Comparison of ENCODE assay signal across 11 cellular contexts in genomic region chr1:116777831-116778830, GRCh38. TPM values are rescaled to one million over a fixed set of nuclear protein-coding genes. Genes with fewer than 3 reads are reported as not detected.
A peak's percentile ranks its signal among the peaks of the same experiment; 100 is the strongest.
DNase-seq lines count a peak whose midpoint lies in the region; ATAC-seq lines count a peak whose summit lies in the region.
"Had no signal": no experiment of that assay in that cellular context is flagged by ENCODE, and none has a peak within 500 bp of the region (broad histone marks: within the 10 kb centered on the region; RNA-seq: fewer than 3 reads in every experiment).

No MANE protein-coding gene starts in this region.

- peaks cover 40% of the 10 kb centered on the region for H3K36me3 Mint-ChIP-seq in activated T-cell treated with anti-CD3 and anti-CD28 coated beads, Interleukin-2, amount 50 U/mL, for 24 hours (ENCODE audit: low read depth)
- peaks cover 44% of the 10 kb centered on the region for H3K36me3 Mint-ChIP-seq in effector memory CD8-positive, alpha-beta T cell (ENCODE audit: insufficient read depth)

- in situ Hi-C loops in G401 (cut with HindIII; ENCODE audit: low sequenced_read_pairs), result no loop called here

- H3K9me3 Mint-ChIP-seq in activated T-cell treated with anti-CD3 and anti-CD28 coated beads, Interleukin-2, amount 50 U/mL, for 24 hours, result peaks cover 2% of the 10 kb centered on the region
- H3K9me3 Mint-ChIP-seq in effector memory CD8-positive, alpha-beta T cell, result no peaks in the 10 kb centered on the region

- no peaks in the 10 kb centered on the region for H3K27me3 Mint-ChIP-seq in activated T-cell treated with anti-CD3 and anti-CD28 coated beads, Interleukin-2, amount 50 U/mL, for 24 hours
- no peaks in the 10 kb centered on the region for H3K27me3 Mint-ChIP-seq in effector memory CD8-positive, alpha-beta T cell

- H3K27ac Mint-ChIP-seq in activated T-cell treated with anti-CD3 and anti-CD28 coated beads, Interleukin-2, amount 50 U/mL, for 24 hours, result peak overlapping the region; percentile 90
- peak overlapping the region in 1 of 2 donors; percentile 22 for H3K27ac Mint-ChIP-seq in effector memory CD8-positive, alpha-beta T cell

- peak overlapping the region; percentile 56 for H3K4me3 Mint-ChIP-seq in activated T-cell treated with anti-CD3 and anti-CD28 coated beads, Interleukin-2, amount 50 U/mL, for 24 hours
- H3K4me3 Mint-ChIP-seq in effector memory CD8-positive, alpha-beta T cell, result peak overlapping the region; percentile 4 to 26

- DNase-seq in activated T-cell treated with anti-CD3 and anti-CD28 coated beads, Interleukin-2, amount 50 U/mL, for 24 hours, result no peak
- no peak for DNase-seq in activated T-cell treated with anti-CD3 and anti-CD28 coated beads, Interleukin-2, amount 50 U/mL, for 1 hour
- DNase-seq in NCI-H69 (lab: John Stamatoyannopoulos, UW) (peak; percentile 14), stromal cell of bone marrow (ENCODE audit: low read depth) (peak; percentile 78), G401 (ENCODE audit: low spot score) (no peak), hippocampal formation (lab: John Stamatoyannopoulos, UW) (no peak), Kasumi-1 (lab: John Stamatoyannopoulos, UW) (no peak)
- no peak for DNase-seq in effector memory CD8-positive, alpha-beta T cell
- DNase-seq: aorta; kidney; stimulated activated CD4-positive, alpha-beta T cell treated with anti-CD3 and anti-CD28 coated beads, Interleukin-15, amount 100 ng/mL, for 24 hours had no signal

- ATAC-seq in effector memory CD8-positive, alpha-beta T cell (replicated peaks), result peak; percentile 48

- H3K4me1 Mint-ChIP-seq in activated T-cell treated with anti-CD3 and anti-CD28 coated beads, Interleukin-2, amount 50 U/mL, for 24 hours (ENCODE audit: low read depth), result peaks cover 50% of the 10 kb centered on the region
- peaks cover 8 to 43% of the 10 kb centered on the region in 2 donors for H3K4me1 Mint-ChIP-seq in effector memory CD8-positive, alpha-beta T cell (ENCODE audit: low read depth in 2 of 2)

RNA-seq across cellular contexts. Expression of gene CD2, which starts 23.9 kb away (rescaled TPM):
- total RNA-seq in G401 (2014; rRNA removed; shearing (Covaris generic)), result not detected in 2 replicates

Comparison
In these comparisons a context has a peak if more than half of its experiments do, and no peak if none do; other contexts are left out.
1. DNase-seq: peak in NCI-H69 (single experiment) and stromal cell of bone marrow (single experiment); none in activated T-cell treated with anti-CD3 and anti-CD28 coated beads, Interleukin-2, amount 50 U/mL, for 24 hours (single experiment), activated T-cell treated with anti-CD3 and anti-CD28 coated beads, Interleukin-2, amount 50 U/mL, for 1 hour (single experiment), effector memory CD8-positive, alpha-beta T cell (0 of 3), G401 (single experiment), hippocampal formation (0 of 2) and Kasumi-1 (0 of 2).